Comparison of ENCODE assay signal across 15 cellular contexts in the genomic region with DNA sequence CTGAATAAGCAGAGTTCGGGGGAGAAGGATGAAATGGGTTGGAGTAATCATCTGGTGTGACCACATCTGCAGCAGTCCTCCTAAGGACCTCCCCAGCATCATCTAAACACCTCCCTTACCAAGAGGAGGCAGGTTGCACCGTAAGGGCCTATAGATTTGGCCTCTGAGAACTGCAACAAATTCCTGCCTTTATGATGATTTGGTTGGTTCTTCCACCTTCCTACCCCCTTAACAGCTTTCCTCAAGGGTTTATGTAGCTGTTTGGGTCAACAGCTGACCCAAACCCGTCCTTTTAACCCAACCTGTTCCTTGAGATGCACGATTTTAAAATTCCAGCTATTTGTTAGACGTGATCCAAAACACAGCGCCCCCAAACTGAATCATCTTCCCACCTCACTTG. TPM values are rescaled to one million over a fixed set of nuclear protein-coding genes. Genes with fewer than 3 reads are reported as not detected.
DNase-seq lines count a peak whose midpoint lies in the region; ATAC-seq and TF ChIP-seq lines count a peak whose summit lies in the region.
"Had no signal": no experiment of that assay in that cellular context is flagged by ENCODE, and none has a peak within 500 bp of the region (broad histone marks: within the 10 kb centered on the region; RNA-seq: fewer than 3 reads in every experiment).

No MANE protein-coding gene starts in this region.

- H3K4me3 ChIP-seq in right atrium auricular region: no peak overlapping the region
- no peak overlapping the region for H3K4me3 ChIP-seq in RWPE2 (ENCODE audit: severe bottlenecking)
- H3K4me3 ChIP-seq in thoracic aorta: no peak overlapping the region
- H3K4me3 ChIP-seq: lung had no signal

- H3K36me3 ChIP-seq in right atrium auricular region: peaks cover 19% of the 10 kb centered on the region
- peaks cover 36% of the 10 kb centered on the region for H3K36me3 ChIP-seq in RWPE2 (ENCODE audit: low read depth)
- H3K36me3 ChIP-seq in thoracic aorta: peaks cover 9% of the 10 kb centered on the region

- intact Hi-C loops in left ventricle myocardium superior (cut with micrococcal nuclease): no loop called here

- H3K27me3 ChIP-seq in right atrium auricular region (no peaks in the 10 kb centered on the region), RWPE2 (ENCODE audit: insufficient read depth, poor library complexity, severe bottlenecking) (no peaks in the 10 kb centered on the region), foreskin keratinocyte (no peaks in the 10 kb centered on the region), thoracic aorta (replicated peaks; ENCODE audit: insufficient read depth) (no peaks in the 10 kb centered on the region)

- ATAC-seq in left ventricle myocardium superior: no peak
- no peak for ATAC-seq in RWPE2 (ENCODE audit: low read depth)
- no peak for ATAC-seq in foreskin keratinocyte
- no peak for ATAC-seq in thoracic aorta (ENCODE audit: insufficient number of reproducible peaks, low FRiP score, low read depth)
- ATAC-seq in HG02759 (IDR thresholded peaks at IDR 0.05; ENCODE audit: unreplicated experiment): no peak

- H3K4me1 ChIP-seq in right atrium auricular region (peaks cover 0 to 51% of the 10 kb centered on the region in 2 donors), RWPE2 (ENCODE audit: insufficient read depth, poor library complexity, severe bottlenecking) (no peaks in the 10 kb centered on the region), foreskin keratinocyte (no peaks in the 10 kb centered on the region), thoracic aorta (ENCODE audit: control insufficient read depth in 1 of 2, low read depth in 2 of 2) (peaks cover 28 to 86% of the 10 kb centered on the region in 2 donors)

- H3K27ac ChIP-seq in right atrium auricular region (peak overlapping the region; percentile 87 to 91), RWPE2 (ENCODE audit: poor library complexity, severe bottlenecking) (peak overlapping the region; percentile 0), foreskin keratinocyte (peak overlapping the region; percentile 34), thoracic aorta (peak overlapping the region; percentile 10 to 35)

- no peaks in the 10 kb centered on the region for H3K9me3 ChIP-seq in right atrium auricular region
- no peaks in the 10 kb centered on the region for H3K9me3 ChIP-seq in RWPE2 (ENCODE audit: severe bottlenecking)
- no peaks in the 10 kb centered on the region for H3K9me3 ChIP-seq in thoracic aorta

- DNase-seq in right atrium auricular region (ENCODE audit: low spot score) (no peak), left ventricle myocardium superior (no peak), RWPE2 (ENCODE audit: low spot score) (no peak), foreskin keratinocyte (no peak), thoracic aorta (ENCODE audit: low spot score) (no peak), nucleus accumbens (lab: John Stamatoyannopoulos, UW) (no peak), amygdala (lab: John Stamatoyannopoulos, UW) (no peak)
- DNase-seq: activated CD4-positive, alpha-beta T cell treated with anti-CD3 and anti-CD28 coated beads, Interleukin-2, amount 50 U/mL, for 48 hours; activated naive CD8-positive, alpha-beta T cell treated with anti-CD3 and anti-CD28 coated beads for 36 hours; DMS53; NCI-H2107; SHP77; stimulated activated CD4-positive, alpha-beta T cell treated with anti-CD3 and anti-CD28 coated beads, Interleukin-12 subunit alpha, Interleukin-12 subunit beta, amount 100 ng/mL, for 4 hours had no signal

- TF ChIP-seq CTCF in right atrium auricular region (IDR thresholded peaks at IDR 0.05) (no peak), RWPE2 (IDR thresholded peaks at IDR 0.05; ENCODE audit: poor library complexity, severe bottlenecking) (no peak), foreskin keratinocyte (conservative IDR thresholded peaks at IDR 0.05) (no peak), thoracic aorta (IDR thresholded peaks at IDR 0.05) (no peak)

RNA-seq across cellular contexts. Expression of a gene that starts 58.2 kb away (rescaled TPM):
- total RNA-seq in right atrium auricular region (10 to 100 TPM; 12.6 to 20.4 TPM), left ventricle myocardium superior (15.7 TPM), foreskin keratinocyte (52.0 and 55.8 TPM in 2 replicates), thoracic aorta (10 to 100 TPM; 26.0 to 26.7 TPM)
- polyA plus RNA-seq in foreskin keratinocyte: 36.3 and 42.8 TPM in 2 replicates

RNA-seq across cellular contexts. Expression of a gene that starts 58.4 kb away (rescaled TPM):
- total RNA-seq in right atrium auricular region: under 1 TPM; 0.52 to 0.83 TPM
- total RNA-seq in left ventricle myocardium superior: 0.64 TPM
- 2.6 and 3.3 TPM in 2 replicates for total RNA-seq in foreskin keratinocyte
- polyA plus RNA-seq in foreskin keratinocyte: 0.79 and 0.84 TPM in 2 replicates
- total RNA-seq in thoracic aorta: 1 to 10 TPM in 1 of 2 donors, under 1 TPM in 1; 0.14 to 2.3 TPM

Comparison
In these comparisons a context has a peak if more than half of its experiments do, and no peak if none do; other contexts are left out.
1. H3K27ac ChIP-seq: peak in every context shown above with its lines; median percentile 89 in right atrium auricular region; 34 in foreskin keratinocyte; 22 in thoracic aorta; 0 in RWPE2.